23 cellular contexts compared by ENCODE assay signal in genomic region chr9:82599550-82599949, GRCh38.
DNase-seq lines count a peak whose midpoint lies in the region; ATAC-seq, FAIRE-seq and TF ChIP-seq lines count a peak whose summit lies in the region.
"Had no signal": no experiment of that assay in that cellular context is flagged by ENCODE, and none has a peak within 500 bp of the region (broad histone marks: within the 10 kb centered on the region; RNA-seq: fewer than 3 reads in every experiment).

No MANE protein-coding gene starts in this region.

- TF ChIP-seq POLR2A in HepG2 (IDR thresholded peaks at IDR 0.05; ENCODE audit: insufficient read depth in 1 of 2, low read depth in 2 of 2, low read length in 2 of 2): no peak

- H4K20me1 ChIP-seq in HepG2 (ENCODE audit: insufficient read depth, low read length): no peaks in the 10 kb centered on the region
- H4K20me1 ChIP-seq: BLaER1 treated with 17β-estradiol and CSF1 and Interleukin-3, amounts not matched to agents 10 nM and 100 nM had no signal

- peaks cover 98% of the 10 kb centered on the region for H3K4me1 ChIP-seq in HepG2 (ENCODE audit: insufficient read depth, low read length)

- FAIRE-seq in HepG2 (lab: Jason Lieb, UNC): no peak
- FAIRE-seq: GM12891 had no signal

- DNase-seq in DMS53 (lab: John Stamatoyannopoulos, UW) (peak; percentile 72), DMS53 treated with DMSO at 0.1 percent for 48 hours (lab: John Stamatoyannopoulos, UW; ENCODE audit: unreplicated experiment) (peak; percentile 23), NCI-H526 treated with DMSO at 0.1 percent for 48 hours (lab: John Stamatoyannopoulos, UW) (peak; percentile 62), HepG2 (ENCODE audit: low spot score) (no peak), T1000 (lab: John Stamatoyannopoulos, UW) (no peak), GM20000 (ENCODE audit: low spot score) (no peak)
- DNase-seq: ACHN; Caco-2; CD4-positive, alpha-beta memory T cell; DMS 273 treated with DMSO at 0.1 percent for 48 hours; GOT3; Karpas-422; NCI-H1694; NCI-H345; NCI-H524; NK-92 treated with Interleukin-12 subunit alpha and Interleukin-12 subunit beta, amount 100 ng/mL, for 24 hours; SIG-M5 had no signal

- TF ChIP-seq EP300 in HepG2 (IDR thresholded peaks at IDR 0.05; ENCODE audit: low read depth in 2 of 2, low read length in 2 of 2) (no peak; a peak in 1 of 4 replicates), HepG2 (CRISPR knock-in tag; IDR thresholded peaks at IDR 0.05; ENCODE audit: borderline replicate concordance) (no peak)

- WGBS in HepG2 (ENCODE audit: low lambda C conversion rate): 0% methylated on average over 1 of the region's 1 CpG

- no peaks in the 10 kb centered on the region for H3K9me3 ChIP-seq in HepG2 (ENCODE audit: low read length)
- H3K9me3 ChIP-seq: BLaER1 treated with 17β-estradiol and CSF1 and Interleukin-3, amounts not matched to agents 10 nM and 100 nM; Caco-2 had no signal

- H3K4me2 ChIP-seq in HepG2 (ENCODE audit: low read depth, low read length): peak overlapping the region; percentile 94

- intact Hi-C loops in HepG2 (cut with micrococcal nuclease; ENCODE audit: unreplicated experiment): no loop called here

- POLR2A ChIA-PET in HepG2 (lab: Yijun Ruan, JAX): interaction anchor here (2.4 to 3.5 kb wide), 4 partner anchors 10 to 40 kb away, joined by 7 to 25 read pairs (median 21); no protein-coding TSS in a partner anchor

- H3K27me3 ChIP-seq in HepG2 (ENCODE audit: control insufficient read depth in 1 of 2, insufficient read depth in 2 of 2, low read length in 2 of 2): no peaks in the 10 kb centered on the region
- H3K27me3 ChIP-seq: BLaER1 treated with 17β-estradiol and CSF1 and Interleukin-3, amounts not matched to agents 10 nM and 100 nM had no signal

- peaks cover 4% of the 10 kb centered on the region for H3K79me2 ChIP-seq in HepG2 (ENCODE audit: insufficient read depth, low read length)

- no TSS peak for BruUV-seq in HepG2 (replicated peaks; lab: Mats Ljungman, UMichigan)

- no peak overlapping the region for H2AFZ ChIP-seq in HepG2 (ENCODE audit: low read length)

- TF ChIP-seq CTCF in HepG2 (CRISPR knock-in tag; IDR thresholded peaks at IDR 0.05): no peak
- no peak for TF ChIP-seq CTCF in GM20000 (IDR thresholded peaks at IDR 0.05; ENCODE audit: extremely low read depth, missing control alignments)

- peak overlapping the region; percentile 87 for H3K9ac ChIP-seq in HepG2 (ENCODE audit: insufficient read depth, low read depth, low read length)
- H3K9ac ChIP-seq: BLaER1 treated with 17β-estradiol and CSF1 and Interleukin-3, amounts not matched to agents 10 nM and 100 nM had no signal

- TF ChIP-seq RAD21 in HepG2 (CRISPR knock-in tag; IDR thresholded peaks at IDR 0.05): no peak

- H3K36me3 ChIP-seq in HepG2 (replicated peaks in 1 of 2; ENCODE audit: control insufficient read depth in 1 of 2, insufficient read depth in 2 of 2, low read length in 2 of 2): no peaks in the 10 kb centered on the region
- H3K36me3 ChIP-seq: BLaER1 treated with 17β-estradiol and CSF1 and Interleukin-3, amounts not matched to agents 10 nM and 100 nM had no signal

- H3K4me3 ChIP-seq in HepG2 (replicated peaks in 1 of 3; ENCODE audit: insufficient read depth in 1 of 3, low read depth in 2 of 3, low read length in 3 of 3): peak overlapping the region in 2 of 3 experiments; percentile 56 to 73; a peak in 2 of 6 replicates
- H3K4me3 ChIP-seq: BLaER1 treated with 17β-estradiol and CSF1 and Interleukin-3, amounts not matched to agents 10 nM and 100 nM had no signal

- H3K27ac ChIP-seq in HepG2 (ENCODE audit: extremely low read length, insufficient read depth, low read length): peak overlapping the region; percentile 86
- H3K27ac ChIP-seq: BLaER1 treated with 17β-estradiol and CSF1 and Interleukin-3, amounts not matched to agents 10 nM and 100 nM had no signal

- ATAC-seq in HepG2: no peak
- no peak for ATAC-seq in GM18511 (IDR thresholded peaks at IDR 0.05; ENCODE audit: unreplicated experiment)
- ATAC-seq: HCT116, Panc1, SK-N-SH treated with all-trans-retinoic acid at 6 μM for 48 hours had no signal

- CTCF ChIA-PET in HepG2 (lab: Yijun Ruan, JAX; ENCODE audit: low intra/inter-chr PET ratio, low total read pairs): no interaction called here

- in situ Hi-C loops in HepG2 (cut with HindIII; ENCODE audit: extremely low pct_ligation_motif_present, low pct_unique_long_range_greater_than_20kb): no loop called here

TF ChIP-seq in HepG2, 621 proteins besides CTCF, POLR2A, EP300 and RAD21 (continues in another document):
- TF ChIP-seq FOXO1 (CRISPR knock-in tag; IDR thresholded peaks at IDR 0.05) (no peak), ZNF383 (CRISPR knock-in tag; IDR thresholded peaks at IDR 0.05; ENCODE audit: borderline replicate concordance) (no peak), ZNF431 (CRISPR knock-in tag; IDR thresholded peaks at IDR 0.05; ENCODE audit: borderline replicate concordance, low read depth) (no peak), TAF15 (IDR thresholded peaks at IDR 0.05; ENCODE audit: low read depth, low read length, poor library complexity, severe bottlenecking) (no peak), ATF6 (CRISPR knock-in tag; conservative IDR thresholded peaks at IDR 0.05) (no peak), ZFP1 (CRISPR knock-in tag; IDR thresholded peaks at IDR 0.05) (no peak), SYNCRIP (IDR thresholded peaks at IDR 0.05; ENCODE audit: insufficient read depth, low read depth, low read length) (no peak), SOX6 (IDR thresholded peaks at IDR 0.05) (no peak), SOX6 (CRISPR knock-in tag; IDR thresholded peaks at IDR 0.05) (peak; percentile 58), GTF2F1 (IDR thresholded peaks at IDR 0.05; ENCODE audit: low read length) (no peak), SSRP1 (CRISPR knock-in tag; IDR thresholded peaks at IDR 0.05) (no peak), SALL2 (CRISPR knock-in tag; IDR thresholded peaks at IDR 0.05) (no peak), KAT7 (CRISPR knock-in tag; IDR thresholded peaks at IDR 0.05; ENCODE audit: borderline replicate concordance) (no peak), ZNF629 (CRISPR knock-in tag; conservative IDR thresholded peaks at IDR 0.05) (no peak), IRX3 (CRISPR knock-in tag; IDR thresholded peaks at IDR 0.05; ENCODE audit: borderline replicate concordance, low read depth) (no peak), CREB3 (CRISPR knock-in tag; IDR thresholded peaks at IDR 0.05) (no peak), E2F1 (CRISPR knock-in tag; IDR thresholded peaks at IDR 0.05) (no peak), ZNF7 (CRISPR knock-in tag; IDR thresholded peaks at IDR 0.05) (no peak), REL (CRISPR knock-in tag; conservative IDR thresholded peaks at IDR 0.05) (no peak), CBX5 (CRISPR knock-in tag; IDR thresholded peaks at IDR 0.05; ENCODE audit: borderline replicate concordance) (no peak), KDM1A (CRISPR knock-in tag; IDR thresholded peaks at IDR 0.05) (no peak), PRPF4 (IDR thresholded peaks at IDR 0.05; ENCODE audit: low read depth, low read length, poor library complexity, severe bottlenecking) (no peak), FOXA3 (CRISPR knock-in tag; IDR thresholded peaks at IDR 0.05) (peak; percentile 47; the same call in 1 of the 2 replicates), PLRG1 (conservative IDR thresholded peaks at IDR 0.05) (no peak), TAF1 (CRISPR knock-in tag; IDR thresholded peaks at IDR 0.05) (no peak)

Comparison
In these comparisons a context has a peak if more than half of its experiments do, and no peak if none do; other contexts are left out.
1. DNase-seq: peak in DMS53 (single experiment), DMS53 treated with DMSO at 0.1 percent for 48 hours (single experiment) and NCI-H526 treated with DMSO at 0.1 percent for 48 hours (single experiment); none in HepG2 (single experiment), T1000 (single experiment) and GM20000 (single experiment).